ENCODE assay signal across 1 cellular context in genomic region chr22:50739894-50740293, GRCh38.
TF ChIP-seq lines count a peak whose summit lies in the region.

No MANE protein-coding gene starts in this region.

TF ChIP-seq in HepG2, 621 proteins besides CTCF, POLR2A, EP300 and RAD21 (continued from another document):
- TF ChIP-seq HMGXB4 (CRISPR knock-in tag; IDR thresholded peaks at IDR 0.05; ENCODE audit: borderline replicate concordance in 1 of 2, low read depth in 1 of 2) (no peak), ZNF780A (CRISPR knock-in tag; IDR thresholded peaks at IDR 0.05) (no peak), ZNF83 (CRISPR knock-in tag; IDR thresholded peaks at IDR 0.05; ENCODE audit: borderline replicate concordance) (no peak), TAF15 (IDR thresholded peaks at IDR 0.05; ENCODE audit: low read depth, low read length, poor library complexity, severe bottlenecking) (no peak), ZEB1 (IDR thresholded peaks at IDR 0.05; ENCODE audit: insufficient replicate concordance, low read depth) (no peak), CBX2 (IDR thresholded peaks at IDR 0.05; ENCODE audit: low read depth, low read length) (no peak), CBX2 (CRISPR knock-in tag; IDR thresholded peaks at IDR 0.05; ENCODE audit: low read depth) (no peak), TBX2 (CRISPR knock-in tag; IDR thresholded peaks at IDR 0.05; ENCODE audit: borderline replicate concordance) (no peak), SALL1 (CRISPR knock-in tag; IDR thresholded peaks at IDR 0.05) (no peak), ATF5 (CRISPR knock-in tag; IDR thresholded peaks at IDR 0.05; ENCODE audit: low read depth) (no peak), USF2 (IDR thresholded peaks at IDR 0.05; ENCODE audit: low read depth, low read length) (peak; percentile 47; the same call in 1 of the 2 replicates), USF2 (CRISPR knock-in tag; IDR thresholded peaks at IDR 0.05; ENCODE audit: borderline replicate concordance) (no peak), ZNF276 (CRISPR knock-in tag; IDR thresholded peaks at IDR 0.05; ENCODE audit: low read depth) (no peak), HOXD1 (CRISPR knock-in tag; IDR thresholded peaks at IDR 0.05) (no peak), ISX (CRISPR knock-in tag; conservative IDR thresholded peaks at IDR 0.05) (no peak)
TF ChIP-seq in HepG2: peak in this region for 2.
